In genomic region chr7:18408868-18409267, GRCh38 we compare ENCODE assay signal across 1 cellular context.
TF ChIP-seq lines count a peak whose summit lies in the region.

No MANE protein-coding gene starts in this region.

TF ChIP-seq in GM23338, 12 proteins besides CTCF, POLR2A, EP300 and RAD21 (continued from another document):
- no peak for TF ChIP-seq ZNF462 (CRISPR knock-in tag; IDR thresholded peaks at IDR 0.05)
- TF ChIP-seq EZH2phosphoT487 (IDR thresholded peaks at IDR 0.05; ENCODE audit: unreplicated experiment): no peak
- no peak for TF ChIP-seq REST (IDR thresholded peaks at IDR 0.05; ENCODE audit: unreplicated experiment)
- no peak for TF ChIP-seq ETS1 (IDR thresholded peaks at IDR 0.05)
- no peak for TF ChIP-seq CREB1 (CRISPR knock-in tag; IDR thresholded peaks at IDR 0.05; ENCODE audit: low read depth)
- TF ChIP-seq STAT1 (IDR thresholded peaks at IDR 0.05; ENCODE audit: unreplicated experiment): no peak
- no peak for TF ChIP-seq ZNF114 (CRISPR knock-in tag; IDR thresholded peaks at IDR 0.05)
